Comparison of ENCODE assay signal across 8 cellular contexts in genomic region chr1:234722904-234723588, GRCh38.
DNase-seq lines count a peak whose midpoint lies in the region; ATAC-seq and TF ChIP-seq lines count a peak whose summit lies in the region.

No MANE protein-coding gene starts in this region.

- no peak overlapping the region for H4K91ac ChIP-seq in H9 (ENCODE audit: insufficient read length, low read depth, low read length)

- H4K5ac ChIP-seq in H9 (ENCODE audit: insufficient read length, low read depth, low read length): no peak overlapping the region

- CTCF ChIA-PET in RWPE1 (lab: Yijun Ruan, JAX): interaction anchor here (0.6 kb wide), 1 partner anchor 169 kb away, joined by 3 read pairs; no protein-coding TSS in a partner anchor

- H2BK20ac ChIP-seq in H9 (ENCODE audit: low read depth, low read length, poor library complexity, severe bottlenecking): no peak overlapping the region

- no peak overlapping the region for H2BK12ac ChIP-seq in H9 (ENCODE audit: insufficient read length, low read depth, low read length)

- DNase-seq in H9: no peak
- peak; percentile 94 for DNase-seq in RWPE1 (ENCODE audit: low spot score)
- DNase-seq in activated naive CD4-positive, alpha-beta T cell treated with Interleukin-2 at 50 U/mL for 16 hours: peak; percentile 76
- peak; percentile 77 for DNase-seq in globus pallidus (ENCODE audit: low spot score)
- peak; percentile 85 for DNase-seq in pons (ENCODE audit: low spot score)
- DNase-seq in type B pancreatic cell (ENCODE audit: extremely low spot score, unreplicated experiment): no peak
- no peak for DNase-seq in NCI-H748 (lab: John Stamatoyannopoulos, UW; ENCODE audit: unreplicated experiment)

- no peak overlapping the region for H3K27ac ChIP-seq in H9 (ENCODE audit: insufficient read length, low read depth, low read length)
- peak overlapping the region; percentile 98 for H3K27ac ChIP-seq in RWPE1

- H3K79me2 ChIP-seq in H9 (ENCODE audit: insufficient read depth, low read length): no peaks in the 10 kb centered on the region

- H3K56ac ChIP-seq in H9 (ENCODE audit: insufficient read length, low read depth, low read length): no peak overlapping the region

- H4K8ac ChIP-seq in H9 (replicated peaks; ENCODE audit: insufficient read length, low read depth, low read length): no peak overlapping the region

- H2AFZ ChIP-seq in H9 (ENCODE audit: low read length): no peak overlapping the region

- TF ChIP-seq CTCF in H9 (conservative IDR thresholded peaks at IDR 0.05): no peak
- no peak for TF ChIP-seq CTCF in RWPE1 (conservative IDR thresholded peaks at IDR 0.05; ENCODE audit: low read depth)
- no peak for TF ChIP-seq CTCF in type B pancreatic cell (conservative IDR thresholded peaks at IDR 0.05)

- H3K4me2 ChIP-seq in H9 (ENCODE audit: insufficient read depth, insufficient read length, low read length): no peak overlapping the region

- H2AK5ac ChIP-seq in H9 (ENCODE audit: insufficient read length, low read length): no peak overlapping the region

- no peak overlapping the region for H3K9ac ChIP-seq in H9 (ENCODE audit: extremely low read depth, insufficient read length, low read length)

- no peaks in the 10 kb centered on the region for H3K79me1 ChIP-seq in H9 (ENCODE audit: insufficient read depth, low read depth, low read length, poor library complexity, severe bottlenecking)

- POLR2A ChIA-PET in RWPE1 (lab: Yijun Ruan, JAX; ENCODE audit: low non-redundant PET): interaction anchor here (0.6 to 0.8 kb wide), 3 partner anchors 26 to 234 kb away, joined by 3 to 6 read pairs (median 4); no protein-coding TSS in a partner anchor

- peak overlapping the region; percentile 9; the same call in 1 of the 2 replicates for H3K14ac ChIP-seq in H9 (ENCODE audit: insufficient read depth, low read length)

- H3K27me3 ChIP-seq in H9 (ENCODE audit: insufficient read depth, low read length): no peaks in the 10 kb centered on the region

- no peak overlapping the region for H2BK5ac ChIP-seq in H9 (ENCODE audit: insufficient read length, low read length)

- H3K4me3 Mint-ChIP-seq in H9 (no peak overlapping the region; a peak in 1 of 5 replicates), type B pancreatic cell (peak overlapping the region; percentile 78)

- no CpG with 5 or more reads among the region's 23 CpGs for WGBS in H9 (ENCODE audit: extremely low coverage, insufficient read length, low lambda C conversion rate)

- H3K4ac ChIP-seq in H9 (ENCODE audit: low read depth, low read length): no peak overlapping the region

- H3K23ac ChIP-seq in H9 (ENCODE audit: insufficient read length, low read depth, low read length): no peak overlapping the region

- peaks cover 12% of the 10 kb centered on the region; the same call in 1 of the 2 replicates for H3K4me1 ChIP-seq in H9 (ENCODE audit: insufficient read depth, low read length)

- no peaks in the 10 kb centered on the region for H3K9me3 ChIP-seq in H9 (ENCODE audit: control insufficient read depth, low read depth, low read length)

- H3K36me3 Mint-ChIP-seq in H9 (ENCODE audit: insufficient read depth in 1 of 3, low read depth in 3 of 3) (no peaks in the 10 kb centered on the region), type B pancreatic cell (no peaks in the 10 kb centered on the region)

- no peak overlapping the region for H3T11ph ChIP-seq in H9 (ENCODE audit: low read length)

- H3K9me3 Mint-ChIP-seq in H9 (no peaks in the 10 kb centered on the region), type B pancreatic cell (no peaks in the 10 kb centered on the region)

- no peak overlapping the region for H2BK15ac ChIP-seq in H9 (ENCODE audit: low read depth, low read length)

- H3K4me1 Mint-ChIP-seq in H9 (peaks cover 54 to 60% of the 10 kb centered on the region in 2 experiments), type B pancreatic cell (ENCODE audit: unreplicated experiment) (peaks cover 90% of the 10 kb centered on the region)

- H2BK120ac ChIP-seq in H9 (ENCODE audit: low read depth, low read length, poor library complexity, severe bottlenecking): no peak overlapping the region

- ATAC-seq in HG02678 (IDR thresholded peaks at IDR 0.05; ENCODE audit: unreplicated experiment): no peak

- no peaks in the 10 kb centered on the region for H3K23me2 ChIP-seq in H9 (ENCODE audit: insufficient read length, low read depth, low read length, poor library complexity, severe bottlenecking)

- H3K27me3 Mint-ChIP-seq in H9 (ENCODE audit: low read depth) (peaks cover 6% of the 10 kb centered on the region), type B pancreatic cell (peaks cover 5% of the 10 kb centered on the region)

- H4K20me1 ChIP-seq in H9 (ENCODE audit: control insufficient read depth, insufficient read depth, insufficient read length): no peaks in the 10 kb centered on the region

- H3K18ac ChIP-seq in H9 (ENCODE audit: insufficient read length, low read depth, low read length): peak overlapping the region; percentile 55

- H3K27ac Mint-ChIP-seq in H9 (peak overlapping the region; percentile 94 to 96 (median 96); a peak in 5 of 7 replicates), type B pancreatic cell (peak overlapping the region; percentile 99)

Comparison
In these comparisons a context has a peak if more than half of its experiments do, and no peak if none do; other contexts are left out.
1. DNase-seq: peak in RWPE1 (single experiment), activated naive CD4-positive, alpha-beta T cell treated with Interleukin-2 at 50 U/mL for 16 hours (single experiment), globus pallidus (single experiment) and pons (single experiment); none in H9 (single experiment), type B pancreatic cell (single experiment) and NCI-H748 (single experiment).